ENCODE assay signal across 11 cellular contexts in the genomic region with DNA sequence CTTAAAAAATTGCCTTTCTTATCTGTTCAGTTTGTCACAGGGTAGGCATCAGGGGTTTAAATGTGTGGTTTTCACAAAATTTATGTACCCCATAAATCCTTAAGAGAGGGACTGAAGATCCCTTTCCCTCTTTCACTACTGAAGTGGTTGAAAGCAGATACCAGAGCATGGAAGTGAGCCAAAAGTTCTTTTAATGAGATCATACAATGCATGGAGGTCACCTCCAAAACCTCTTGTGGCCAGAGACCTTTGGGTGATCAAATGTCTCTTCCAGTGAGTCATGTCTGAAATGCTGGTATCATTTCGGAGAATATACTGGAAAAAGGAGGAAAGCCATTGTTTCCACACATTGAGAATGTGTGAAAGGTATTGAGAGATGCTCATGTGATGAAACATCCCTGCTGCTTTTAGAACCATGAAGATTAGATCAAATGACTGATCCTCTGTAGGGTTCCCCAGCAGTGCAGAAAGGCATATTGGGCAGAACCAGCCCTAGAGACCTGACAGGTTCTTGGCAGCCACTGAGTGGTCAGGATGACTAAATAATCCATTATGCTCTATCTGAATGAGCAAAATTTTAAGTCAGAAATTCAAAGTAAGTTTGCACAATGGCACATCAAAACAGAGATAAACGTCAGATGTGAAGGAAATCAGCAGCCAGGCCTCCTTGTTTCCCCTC.
A peak's percentile ranks its signal among the peaks of the same experiment; 100 is the strongest.
DNase-seq lines count a peak whose midpoint lies in the region; ATAC-seq, FAIRE-seq and TF ChIP-seq lines count a peak whose summit lies in the region.
"Had no signal": no experiment of that assay in that cellular context is flagged by ENCODE, and none has a peak within 500 bp of the region (broad histone marks: within the 10 kb centered on the region; RNA-seq: fewer than 3 reads in every experiment).

No MANE protein-coding gene starts in this region.

- POLR2A ChIA-PET in PC-3 (lab: Charles Lee; ENCODE audit: unreplicated experiment), result no interaction called here

- H2AFZ ChIP-seq in PC-3 (ENCODE audit: low read length), result no peak overlapping the region
- H2AFZ ChIP-seq: hepatocyte had no signal

- no peak overlapping the region for H3K9ac ChIP-seq in PC-3 (ENCODE audit: low read length)

- H3K27ac ChIP-seq in PC-3 (ENCODE audit: low read length), result peak overlapping the region; percentile 51
- H3K27ac ChIP-seq: hepatocyte had no signal

- H3F3A ChIP-seq in PC-3 (ENCODE audit: low read length, unreplicated experiment), result no peaks in the 10 kb centered on the region

- H3K36me3 ChIP-seq in PC-3 (ENCODE audit: low read depth, low read length), result no peaks in the 10 kb centered on the region

- no peaks in the 10 kb centered on the region for H3K9me3 ChIP-seq in PC-3 (ENCODE audit: low read length)

- FAIRE-seq in urothelium cell line (lab: Jason Lieb, UNC), result no peak

- peak; percentile 31 for DNase-seq in stimulated activated CD4-positive, alpha-beta T cell treated with anti-CD3 and anti-CD28 coated beads, Interleukin-1b, Interleukin-23, amount 100 ng/mL, for 48 hours
- DNase-seq in stimulated activated CD4-positive, alpha-beta T cell treated with anti-CD3 and anti-CD28 coated beads, Interleukin-2, amount 100 ng/mL, for 24 hours, result no peak
- DNase-seq in PC-3 (peak; percentile 87), epithelial cell of esophagus (ENCODE audit: low read depth) (peak; percentile 56), urothelium cell line (ENCODE audit: low spot score) (peak; percentile 59), cerebellar nuclear complex (lab: John Stamatoyannopoulos, UW) (no peak), NOMO-1 (lab: John Stamatoyannopoulos, UW; ENCODE audit: unreplicated experiment in 2 of 2) (no peak)
- DNase-seq: DND-41; stimulated activated naive B cell treated with anti-CD40 and anti-IgM and Interleukin-4, amounts not matched to agents 10 μg/mL and 1 μg/mL and 100 μg/mL, for 72 hours had no signal

- no peak overlapping the region for H3K4me3 ChIP-seq in PC-3 (ENCODE audit: low read length)
- no peak overlapping the region for H3K4me3 ChIP-seq in epithelial cell of esophagus (ENCODE audit: low read length)
- H3K4me3 ChIP-seq: hepatocyte had no signal

- BruUV-seq in PC-3 (replicated peaks; lab: Mats Ljungman, UMichigan), result no TSS peak

- peak overlapping the region; percentile 28 for H3K4me2 ChIP-seq in PC-3 (ENCODE audit: low read length)
- H3K4me2 ChIP-seq: hepatocyte had no signal

- H3K79me2 ChIP-seq in PC-3 (ENCODE audit: low read length), result no peaks in the 10 kb centered on the region
- H3K79me2 ChIP-seq: hepatocyte had no signal

- ATAC-seq in PC-3 (peak; percentile 65), GM19328 (IDR thresholded peaks at IDR 0.05; ENCODE audit: unreplicated experiment) (no peak)
- ATAC-seq: stimulated activated naive B cell treated with anti-CD40 and anti-IgM and Interleukin-4, amounts not matched to agents 10 μg/mL and 1 μg/mL and 100 μg/mL, for 72 hours had no signal

- H3K4me1 ChIP-seq in PC-3 (ENCODE audit: insufficient read depth, low read length), result peaks cover 45% of the 10 kb centered on the region

- H4K20me1 ChIP-seq in PC-3 (ENCODE audit: low read length), result no peaks in the 10 kb centered on the region

- no peaks in the 10 kb centered on the region for H3K27me3 ChIP-seq in PC-3 (ENCODE audit: low read length)
- H3K27me3 ChIP-seq: hepatocyte had no signal

- TF ChIP-seq CTCF in PC-3 (conservative IDR thresholded peaks at IDR 0.05; ENCODE audit: low read depth, low read length) (no peak), epithelial cell of esophagus (IDR thresholded peaks at IDR 0.05; ENCODE audit: insufficient read depth, low read depth, low read length, missing control alignments) (no peak)

- intact Hi-C loops in PC-3 (cut with micrococcal nuclease), result loop anchor here (5.0 kb wide), 2 partner anchors 70 to 160 kb away; no protein-coding TSS in a partner anchor

- H3K9me2 ChIP-seq in PC-3 (replicated peaks; ENCODE audit: low read length), result no peaks in the 10 kb centered on the region

- CTCF ChIA-PET in PC-3 (lab: Charles Lee), result no interaction called here

Comparison
In these comparisons a context has a peak if more than half of its experiments do, and no peak if none do; other contexts are left out.
1. DNase-seq: peak in stimulated activated CD4-positive, alpha-beta T cell treated with anti-CD3 and anti-CD28 coated beads, Interleukin-1b, Interleukin-23, amount 100 ng/mL, for 48 hours (single experiment), PC-3 (single experiment), epithelial cell of esophagus (single experiment) and urothelium cell line (single experiment); none in stimulated activated CD4-positive, alpha-beta T cell treated with anti-CD3 and anti-CD28 coated beads, Interleukin-2, amount 100 ng/mL, for 24 hours (0 of 2), cerebellar nuclear complex (0 of 2) and NOMO-1 (0 of 2).